In the genomic region with DNA sequence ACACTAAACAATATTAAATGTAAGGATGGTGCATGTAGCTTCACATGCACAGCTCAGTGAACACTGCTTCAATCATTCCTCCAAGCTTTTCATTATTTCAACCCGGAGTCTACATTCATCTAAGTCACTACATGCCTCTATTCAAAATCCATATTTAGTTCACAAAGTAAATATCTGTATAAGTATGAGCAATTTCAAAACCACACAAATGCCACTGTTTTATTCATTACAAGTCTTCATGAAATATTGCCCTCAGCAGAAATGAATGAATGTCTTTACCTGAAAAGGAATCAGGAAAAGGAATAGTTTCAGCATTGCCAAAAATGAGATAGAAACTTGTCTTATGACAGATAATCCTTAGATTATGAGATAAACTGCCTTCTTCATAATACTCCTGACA, we compare ENCODE assay signal across 11 cellular contexts.
DNase-seq lines count a peak whose midpoint lies in the region; TF ChIP-seq lines count a peak whose summit lies in the region.
"Had no signal": no experiment of that assay in that cellular context is flagged by ENCODE, and none has a peak within 500 bp of the region (broad histone marks: within the 10 kb centered on the region; RNA-seq: fewer than 3 reads in every experiment).

No MANE protein-coding gene starts in this region.

- CTCF ChIA-PET in RWPE1 (lab: Yijun Ruan, JAX) = interaction anchor here (0.6 to 1.0 kb wide), 3 partner anchors 15 to 323 kb away, joined by 3 read pairs; no protein-coding TSS in a partner anchor

- H3K9me2 ChIP-seq in GM23248 (ENCODE audit: insufficient read depth) = no peaks in the 10 kb centered on the region

- H3K4me3 ChIP-seq in GM23248 = no peak overlapping the region
- H3K4me3 ChIP-seq in smooth muscle cell = no peak overlapping the region

- H3K4me2 ChIP-seq in GM23248 (ENCODE audit: unreplicated experiment) (peak overlapping the region; percentile 61), smooth muscle cell (peak overlapping the region; percentile 30)

- no peaks in the 10 kb centered on the region for H3K36me3 ChIP-seq in GM23248 (ENCODE audit: low read depth)
- no peaks in the 10 kb centered on the region for H3K36me3 ChIP-seq in smooth muscle cell (ENCODE audit: low read depth)

- no peaks in the 10 kb centered on the region for H3K9me3 ChIP-seq in GM23248 (ENCODE audit: low read depth)
- H3K9me3 ChIP-seq in smooth muscle cell (replicated peaks; ENCODE audit: low read depth) = no peaks in the 10 kb centered on the region
- H3K9me3 ChIP-seq: Caco-2 had no signal

- WGBS in GM23248 (ENCODE audit: low coverage in 1 of 2, low lambda C conversion rate in 2 of 2, missing lambda C conversion rate in 2 of 2), 2 experiments = 55 to 68% methylated on average over 1 of the region's 1 CpG
- 91% methylated on average over 1 of the region's 1 CpG for WGBS in smooth muscle cell (ENCODE audit: low lambda C conversion rate)

- H4K20me1 ChIP-seq in GM23248 (ENCODE audit: insufficient read depth) = no peaks in the 10 kb centered on the region
- no peaks in the 10 kb centered on the region for H4K20me1 ChIP-seq in smooth muscle cell (ENCODE audit: low read depth)

- H3F3A ChIP-seq in GM23248 (ENCODE audit: insufficient read depth) (peaks cover 8% of the 10 kb centered on the region; the same call in 1 of the 2 replicates), smooth muscle cell (ENCODE audit: low read depth) (no peaks in the 10 kb centered on the region)

- in situ Hi-C loops in GM23248 (cut with MboI) = loop anchor here (10.0 kb wide), 1 partner anchor 338 kb away; no protein-coding TSS in a partner anchor

- peak overlapping the region; percentile 56; the same call in 1 of the 2 replicates for H3K9ac ChIP-seq in GM23248
- H3K9ac ChIP-seq in smooth muscle cell (ENCODE audit: low read depth) = no peak overlapping the region

- H3K27me3 ChIP-seq in GM23248 (replicated peaks; ENCODE audit: insufficient read depth) (no peaks in the 10 kb centered on the region), smooth muscle cell (ENCODE audit: low read depth) (no peaks in the 10 kb centered on the region)

- POLR2A ChIA-PET in RWPE1 (lab: Yijun Ruan, JAX; ENCODE audit: low non-redundant PET) = interaction anchor here (0.5 to 0.6 kb wide), 2 partner anchors 85 to 266 kb away, joined by 3 read pairs; no protein-coding TSS in a partner anchor

- H3K79me2 ChIP-seq in GM23248 (ENCODE audit: insufficient read depth) (no peaks in the 10 kb centered on the region), smooth muscle cell (ENCODE audit: low read depth) (no peaks in the 10 kb centered on the region)

- H3K27ac ChIP-seq in GM23248 (peak overlapping the region; percentile 20), RWPE1 (peak overlapping the region; percentile 77), epithelial cell of prostate (peak overlapping the region; percentile 89), smooth muscle cell (ENCODE audit: low read depth) (peak overlapping the region; percentile 50)

- peak overlapping the region; percentile 73 for H2AFZ ChIP-seq in GM23248
- no peak overlapping the region for H2AFZ ChIP-seq in smooth muscle cell (ENCODE audit: low read depth)

- DNase-seq in GM23248 = no peak
- DNase-seq in RWPE1 (ENCODE audit: low spot score) = no peak
- no peak for DNase-seq in epithelial cell of prostate (ENCODE audit: low read depth, low spot score)
- no peak for DNase-seq in smooth muscle cell (lab: John Stamatoyannopoulos, UW; ENCODE audit: unreplicated experiment)
- DNase-seq in NCI-H1417 treated with DMSO at 0.1 percent for 48 hours (lab: John Stamatoyannopoulos, UW) = no peak
- DNase-seq in NCI-H1092 treated with DMSO at 0.1 percent for 48 hours (lab: John Stamatoyannopoulos, UW) = no peak
- no peak for DNase-seq in NCI-H2196 (lab: John Stamatoyannopoulos, UW; ENCODE audit: unreplicated experiment)
- no peak for DNase-seq in Ammon's horn (ENCODE audit: low spot score)
- DNase-seq: DMS153, NCI-H748 treated with DMSO at 0.1 percent for 48 hours had no signal

- TF ChIP-seq CTCF in RWPE1 (conservative IDR thresholded peaks at IDR 0.05; ENCODE audit: low read depth) = no peak
- TF ChIP-seq CTCF in smooth muscle cell (IDR thresholded peaks at IDR 0.05; ENCODE audit: borderline replicate concordance, insufficient read depth, poor library complexity, severe bottlenecking) = no peak

- H3K4me1 ChIP-seq in GM23248 (ENCODE audit: insufficient read depth) (peaks cover 47% of the 10 kb centered on the region), smooth muscle cell (ENCODE audit: low read depth) (peaks cover 16% of the 10 kb centered on the region)

Comparison
In these comparisons a context has a peak if more than half of its experiments do, and no peak if none do; other contexts are left out.
1. H3K27ac ChIP-seq: peak in every context shown above with its lines; median percentile 89 in epithelial cell of prostate; 77 in RWPE1; 50 in smooth muscle cell; 20 in GM23248.